8 cellular contexts compared by ENCODE assay signal in genomic region chr10:103367379-103367781, GRCh38. TPM values are rescaled to one million over a fixed set of nuclear protein-coding genes. Genes with fewer than 3 reads are reported as not detected.
DNase-seq lines count a peak whose midpoint lies in the region; ATAC-seq, FAIRE-seq and TF ChIP-seq lines count a peak whose summit lies in the region.

No MANE protein-coding gene starts in this region.

- no peaks in the 10 kb centered on the region for H4K20me1 ChIP-seq in keratinocyte (ENCODE audit: control insufficient read depth, extremely low read depth, insufficient read depth, low read length)

- DNase-seq in T-helper 1 cell (no peak), keratinocyte (ENCODE audit: low read depth, low spot score) (no peak), substantia nigra (lab: John Stamatoyannopoulos, UW) (peak in 1 of 49 donors; percentile 24), NOMO-1 (lab: John Stamatoyannopoulos, UW; ENCODE audit: unreplicated experiment in 2 of 2) (no peak), omental fat pad (ENCODE audit: low spot score) (no peak)

- H3K9me1 ChIP-seq in keratinocyte (ENCODE audit: control insufficient read depth, extremely low read depth, insufficient read depth, low read length): no peaks in the 10 kb centered on the region

- H3K4me3 Mint-ChIP-seq in T-helper 1 cell treated with Interleukin-12 subunit alpha and Interleukin-12 subunit beta and Interleukin-4 antibody, amounts not matched to agents 30 μg/mL and 1 μg/mL, for 36 hours: peak overlapping the region; percentile 97
- H3K4me3 Mint-ChIP-seq in activated naive CD4-positive, alpha-beta T cell treated with anti-CD3 and anti-CD28 coated beads, Interleukin-2, amount 50 U/mL, for 24 hours: peak overlapping the region; percentile 91

- peaks cover 18% of the 10 kb centered on the region for H3K4me1 Mint-ChIP-seq in T-helper 1 cell treated with Interleukin-12 subunit alpha and Interleukin-12 subunit beta and Interleukin-4 antibody, amounts not matched to agents 30 μg/mL and 1 μg/mL, for 36 hours (ENCODE audit: low read depth)
- peaks cover 25% of the 10 kb centered on the region for H3K4me1 Mint-ChIP-seq in activated naive CD4-positive, alpha-beta T cell treated with anti-CD3 and anti-CD28 coated beads, Interleukin-2, amount 50 U/mL, for 24 hours

- H3K9me3 ChIP-seq in keratinocyte (ENCODE audit: control insufficient read depth, low read depth, low read length): no peaks in the 10 kb centered on the region

- no peaks in the 10 kb centered on the region for H3K27me3 Mint-ChIP-seq in T-helper 1 cell treated with Interleukin-12 subunit alpha and Interleukin-12 subunit beta and Interleukin-4 antibody, amounts not matched to agents 30 μg/mL and 1 μg/mL, for 36 hours (ENCODE audit: low read depth)
- H3K27me3 Mint-ChIP-seq in activated naive CD4-positive, alpha-beta T cell treated with anti-CD3 and anti-CD28 coated beads, Interleukin-2, amount 50 U/mL, for 24 hours: no peaks in the 10 kb centered on the region

- H3K4me1 ChIP-seq in keratinocyte (ENCODE audit: control insufficient read depth, extremely low read depth, insufficient read depth, low read length): peaks cover 6% of the 10 kb centered on the region

- ATAC-seq in HG03432 (IDR thresholded peaks at IDR 0.05; ENCODE audit: unreplicated experiment) (no peak), omental fat pad (ENCODE audit: low FRiP score) (no peak)

- H3K36me3 ChIP-seq in keratinocyte (ENCODE audit: control insufficient read depth in 2 of 2, extremely low read depth in 1 of 2, insufficient read depth in 2 of 2, low read length in 2 of 2): no peaks in the 10 kb centered on the region

- no peak for FAIRE-seq in keratinocyte (lab: Jason Lieb, UNC)

- dilution Hi-C loops in keratinocyte (cut with MboI; ENCODE audit: extremely low pct_ligation_motif_present, low sequenced_read_pairs): no loop called here

- H3K9me3 Mint-ChIP-seq in T-helper 1 cell treated with Interleukin-12 subunit alpha and Interleukin-12 subunit beta and Interleukin-4 antibody, amounts not matched to agents 30 μg/mL and 1 μg/mL, for 36 hours: no peaks in the 10 kb centered on the region
- H3K9me3 Mint-ChIP-seq in activated naive CD4-positive, alpha-beta T cell treated with anti-CD3 and anti-CD28 coated beads, Interleukin-2, amount 50 U/mL, for 24 hours: no peaks in the 10 kb centered on the region

- peak overlapping the region; percentile 89 for H3K4me2 ChIP-seq in keratinocyte (ENCODE audit: control insufficient read depth, extremely low read depth, insufficient read depth, low read depth, low read length)

- H3K27me3 ChIP-seq in keratinocyte (ENCODE audit: control insufficient read depth, extremely low read depth, insufficient read depth, low read length): no peaks in the 10 kb centered on the region

- peak overlapping the region; percentile 70 to 88 (median 88) for H3K4me3 ChIP-seq in keratinocyte (ENCODE audit: control insufficient read depth in 2 of 3, extremely low read depth in 1 of 3, insufficient read depth in 2 of 3, low read depth in 1 of 3, low read length in 3 of 3)

- no peak for TF ChIP-seq CTCF in keratinocyte (optimal IDR thresholded peaks at IDR 0.05 in 1 of 3, IDR thresholded peaks at IDR 0.05 in 1 of 3, conservative IDR thresholded peaks at IDR 0.05 in 1 of 3; ENCODE audit: extremely low read depth in 1 of 3, insufficient read depth in 2 of 3, low read length in 3 of 3)
- no peak for TF ChIP-seq CTCF in omental fat pad (IDR thresholded peaks at IDR 0.05)

- H3K79me2 ChIP-seq in keratinocyte (ENCODE audit: control insufficient read depth, insufficient read depth, low read length): peaks cover 7% of the 10 kb centered on the region

- H2AFZ ChIP-seq in keratinocyte (ENCODE audit: control insufficient read depth, low read length): peak overlapping the region; percentile 61

- H3K27ac ChIP-seq in keratinocyte (ENCODE audit: control insufficient read depth, insufficient read depth, low read length) (peak overlapping the region; percentile 12), substantia nigra (ENCODE audit: low read depth, low read length, poor library complexity, severe bottlenecking) (peak overlapping the region; percentile 56)

- H3K27ac Mint-ChIP-seq in T-helper 1 cell treated with Interleukin-12 subunit alpha and Interleukin-12 subunit beta and Interleukin-4 antibody, amounts not matched to agents 30 μg/mL and 1 μg/mL, for 36 hours: peak overlapping the region; percentile 92
- peak overlapping the region; percentile 89 for H3K27ac Mint-ChIP-seq in activated naive CD4-positive, alpha-beta T cell treated with anti-CD3 and anti-CD28 coated beads, Interleukin-2, amount 50 U/mL, for 24 hours

- H3K36me3 Mint-ChIP-seq in T-helper 1 cell treated with Interleukin-12 subunit alpha and Interleukin-12 subunit beta and Interleukin-4 antibody, amounts not matched to agents 30 μg/mL and 1 μg/mL, for 36 hours (ENCODE audit: low read depth): peaks cover 2% of the 10 kb centered on the region
- H3K36me3 Mint-ChIP-seq in activated naive CD4-positive, alpha-beta T cell treated with anti-CD3 and anti-CD28 coated beads, Interleukin-2, amount 50 U/mL, for 24 hours: no peaks in the 10 kb centered on the region

- peak overlapping the region; percentile 75 for H3K9ac ChIP-seq in keratinocyte (ENCODE audit: control insufficient read depth, extremely low read depth, insufficient read depth, low read length)

RNA-seq across cellular contexts. Expression of gene TAF5, which starts 0.4 kb away (rescaled TPM):
- polyA plus RNA-seq in keratinocyte: 2.4 to 4.4 TPM (median 2.8 TPM) in 3 replicates
- polyA plus RNA-seq in keratinocyte (2011; ENCODE audit: low read depth): 2.2 TPM
- 1.7 and 2.7 TPM in 2 replicates for polyA plus RNA-seq in keratinocyte (2011; cell fraction: cytosol; rRNA removed)
- polyA plus RNA-seq in keratinocyte (2011; cell fraction: nucleus; rRNA removed): 2.4 and 3.1 TPM in 2 replicates
- polyA plus RNA-seq in keratinocyte (2012; ENCODE audit: low replicate concordance): 3.0 and 3.6 TPM in 2 replicates
- polyA minus RNA-seq in keratinocyte: 0.79 to 5.9 TPM (median 2.0 TPM) in 3 replicates
- polyA minus RNA-seq in keratinocyte (2011; cell fraction: cytosol; rRNA and poly(A)+ RNA removed): 2.7 TPM
- polyA minus RNA-seq in keratinocyte (2011; cell fraction: nucleus; rRNA and poly(A)+ RNA removed): 2.2 TPM in 2 replicates
- total RNA-seq in omental fat pad: 1 to 10 TPM; 3.2 to 5.5 (median 4.6) TPM

RNA-seq across cellular contexts. Expression of gene PCGF6, which starts 16.4 kb away (rescaled TPM):
- polyA plus RNA-seq in keratinocyte: 4.6 to 11.1 TPM (median 7.5 TPM) in 3 replicates
- 3.3 TPM for polyA plus RNA-seq in keratinocyte (2011; ENCODE audit: low read depth)
- polyA plus RNA-seq in keratinocyte (2011; cell fraction: cytosol; rRNA removed): 5.0 and 7.8 TPM in 2 replicates
- polyA plus RNA-seq in keratinocyte (2011; cell fraction: nucleus; rRNA removed): 3.8 and 5.2 TPM in 2 replicates
- 4.4 and 8.3 TPM in 2 replicates for polyA plus RNA-seq in keratinocyte (2012; ENCODE audit: low replicate concordance)
- 1.7 to 5.9 TPM (median 1.9 TPM) in 3 replicates for polyA minus RNA-seq in keratinocyte
- polyA minus RNA-seq in keratinocyte (2011; cell fraction: cytosol; rRNA and poly(A)+ RNA removed): 4.6 TPM
- 1.8 and 3.9 TPM in 2 replicates for polyA minus RNA-seq in keratinocyte (2011; cell fraction: nucleus; rRNA and poly(A)+ RNA removed)
- total RNA-seq in omental fat pad: 10 to 100 TPM in 3 of 4 donors, 1 to 10 TPM in 1; 9.4 to 17.3 (median 12.4) TPM

RNA-seq across cellular contexts. Expression of gene ATP5MK, which starts 28.9 kb away (rescaled TPM):
- 364 to 745 TPM (median 575 TPM) in 3 replicates for polyA plus RNA-seq in keratinocyte
- polyA plus RNA-seq in keratinocyte (2011; ENCODE audit: low read depth): 149 TPM
- 304 and 489 TPM in 2 replicates for polyA plus RNA-seq in keratinocyte (2011; cell fraction: cytosol; rRNA removed)
- polyA plus RNA-seq in keratinocyte (2011; cell fraction: nucleus; rRNA removed): 81.7 and 224 TPM in 2 replicates
- 520 and 739 TPM in 2 replicates for polyA plus RNA-seq in keratinocyte (2012; ENCODE audit: low replicate concordance)
- polyA minus RNA-seq in keratinocyte: 14.4 to 70.4 TPM (median 48.0 TPM) in 3 replicates
- 64.1 TPM for polyA minus RNA-seq in keratinocyte (2011; cell fraction: cytosol; rRNA and poly(A)+ RNA removed)
- 8.3 and 13.5 TPM in 2 replicates for polyA minus RNA-seq in keratinocyte (2011; cell fraction: nucleus; rRNA and poly(A)+ RNA removed)
- 100 to 1,000 TPM; 149 to 299 (median 222) TPM for total RNA-seq in omental fat pad

RNA-seq across cellular contexts. Expression of gene PDCD11, which starts 29.0 kb away (rescaled TPM):
- 28.6 to 39.4 TPM (median 32.1 TPM) in 3 replicates for polyA plus RNA-seq in keratinocyte
- polyA plus RNA-seq in keratinocyte (2011; ENCODE audit: low read depth): 42.0 TPM
- polyA plus RNA-seq in keratinocyte (2011; cell fraction: cytosol; rRNA removed): 19.1 and 19.8 TPM in 2 replicates
- polyA plus RNA-seq in keratinocyte (2011; cell fraction: nucleus; rRNA removed): 124 TPM in 2 replicates
- 31.7 and 40.9 TPM in 2 replicates for polyA plus RNA-seq in keratinocyte (2012; ENCODE audit: low replicate concordance)
- 69.3 to 117 TPM (median 75.1 TPM) in 3 replicates for polyA minus RNA-seq in keratinocyte
- 28.4 TPM for polyA minus RNA-seq in keratinocyte (2011; cell fraction: cytosol; rRNA and poly(A)+ RNA removed)
- 86.0 and 140 TPM in 2 replicates for polyA minus RNA-seq in keratinocyte (2011; cell fraction: nucleus; rRNA and poly(A)+ RNA removed)
- total RNA-seq in omental fat pad: 10 to 100 TPM; 16.1 to 55.2 (median 23.8) TPM
